Comparison of ENCODE assay signal across 10 cellular contexts in genomic region chr6:13407709-13408695, GRCh38.
A peak's percentile ranks its signal among the peaks of the same experiment; 100 is the strongest.
DNase-seq lines count a peak whose midpoint lies in the region; ATAC-seq and TF ChIP-seq lines count a peak whose summit lies in the region.
"Had no signal": no experiment of that assay in that cellular context is flagged by ENCODE, and none has a peak within 500 bp of the region (broad histone marks: within the 10 kb centered on the region; RNA-seq: fewer than 3 reads in every experiment).

No MANE protein-coding gene starts in this region.

- CTCF ChIA-PET in AG04449 (lab: Yijun Ruan, JAX): interaction anchor here (1.5 kb wide), 1 partner anchor 9 kb away, joined by 3 read pairs; no protein-coding TSS in a partner anchor

- POLR2A ChIA-PET in AG04449 (lab: Yijun Ruan, JAX): no interaction called here

- H3K4me1 ChIP-seq in ascending aorta: peaks cover under 1 to 29% of the 10 kb centered on the region in 2 donors

- DNase-seq in AG04449 (ENCODE audit: low read depth, low spot score): peak; percentile 41
- peak; percentile 100 for DNase-seq in NCI-H226
- no peak for DNase-seq in dorsolateral prefrontal cortex
- peak; percentile 27 for DNase-seq in midbrain (lab: John Stamatoyannopoulos, UW)
- no peak for DNase-seq in NCI-H526 (lab: John Stamatoyannopoulos, UW)
- no peak for DNase-seq in ascending aorta (ENCODE audit: low spot score in 2 of 2)
- no peak for DNase-seq in 8988T
- DNase-seq: activated CD4-positive, alpha-beta memory T cell treated with anti-CD3 and anti-CD28 coated beads for 36 hours; NCI-H146 had no signal

- peak overlapping the region in 58 of 59 donors; percentile 50 to 95 (median 87) for H3K27ac ChIP-seq in dorsolateral prefrontal cortex
- no peak overlapping the region for H3K27ac ChIP-seq in ascending aorta

- no peaks in the 10 kb centered on the region for H3K9me3 ChIP-seq in ascending aorta

- H3K27me3 ChIP-seq in dorsolateral prefrontal cortex: no peaks in the 10 kb centered on the region
- no peaks in the 10 kb centered on the region for H3K27me3 ChIP-seq in ascending aorta

- H3K36me3 ChIP-seq in ascending aorta: no peaks in the 10 kb centered on the region

- no peak for ATAC-seq in GM18873 (IDR thresholded peaks at IDR 0.05; ENCODE audit: low FRiP score, unreplicated experiment)

- intact Hi-C loops in dorsolateral prefrontal cortex (cut with DNase I) (loop anchor here in 1 of 2 donors (5.0 kb wide), 1 partner anchor 164 kb away; the partner anchor contains the start of gene SIRT5), ascending aorta (cut with DNase I) (no loop called here)

- no peak overlapping the region for H3K4me3 ChIP-seq in AG04449 (ENCODE audit: low read depth, low read length)
- peak overlapping the region in 1 of 59 donors; percentile 33 for H3K4me3 ChIP-seq in dorsolateral prefrontal cortex
- no peak overlapping the region for H3K4me3 ChIP-seq in ascending aorta

- TF ChIP-seq CTCF in AG04449 (IDR thresholded peaks at IDR 0.05; ENCODE audit: insufficient read depth, low read length, missing control alignments) (no peak), dorsolateral prefrontal cortex (IDR thresholded peaks at IDR 0.05 in 54 of 56, conservative IDR thresholded peaks at IDR 0.05 in 2 of 56; ENCODE audit: low read depth in 1 of 56, partially characterized antibody in 56 of 56) (peak in 1 of 56 donors; percentile 8), ascending aorta (IDR thresholded peaks at IDR 0.05) (no peak)

Comparison
In these comparisons a context has a peak if more than half of its experiments do, and no peak if none do; other contexts are left out.
1. DNase-seq: peak in AG04449 (single experiment), NCI-H226 (single experiment) and midbrain (single experiment); none in dorsolateral prefrontal cortex (0 of 10), NCI-H526 (0 of 2), ascending aorta (0 of 2) and 8988T (single experiment).
2. H3K27ac ChIP-seq: peak in dorsolateral prefrontal cortex (58 of 59); none in ascending aorta (0 of 2).